ENCODE assay signal across 8 cellular contexts in genomic region chr3:136194409-136195257, GRCh38. TPM values are rescaled to one million over a fixed set of nuclear protein-coding genes. Genes with fewer than 3 reads are reported as not detected.
DNase-seq lines count a peak whose midpoint lies in the region; ATAC-seq and TF ChIP-seq lines count a peak whose summit lies in the region.

No MANE protein-coding gene starts in this region.

- H3K4me1 ChIP-seq in ascending aorta (peaks cover 3 to 35% of the 10 kb centered on the region in 2 donors), iPS-18a (ENCODE audit: control insufficient read depth, low read depth, low read length) (peaks cover 11% of the 10 kb centered on the region)

- no peaks in the 10 kb centered on the region for H3K36me3 ChIP-seq in ascending aorta
- H3K36me3 ChIP-seq in iPS-18a (ENCODE audit: control insufficient read depth, low read depth, low read length) = no peaks in the 10 kb centered on the region

- DNase-seq in NCI-H345 (lab: John Stamatoyannopoulos, UW) = peak; percentile 2
- DNase-seq in NCI-H345 treated with DMSO at 0.1 percent for 48 hours (lab: John Stamatoyannopoulos, UW; ENCODE audit: unreplicated experiment) = no peak
- peak; percentile 33 to 68 (median 62) for DNase-seq in T-helper 1 cell
- peak; percentile 14 to 65 for DNase-seq in ascending aorta (ENCODE audit: low spot score in 2 of 2)
- DNase-seq in stimulated activated CD4-positive, alpha-beta T cell treated with anti-CD3 and anti-CD28 coated beads, Interleukin-15, amount 100 ng/mL, for 24 hours = peak; percentile 79
- DNase-seq in GM10266 (ENCODE audit: extremely low spot score) = no peak

- H3K27me3 ChIP-seq in ascending aorta (no peaks in the 10 kb centered on the region), iPS-18a (ENCODE audit: control insufficient read depth, insufficient read depth, low read length) (no peaks in the 10 kb centered on the region)

- peak overlapping the region; percentile 69 to 93 for H3K4me3 ChIP-seq in ascending aorta
- H3K4me3 ChIP-seq in iPS-18a (ENCODE audit: low read length) = peak overlapping the region; percentile 85

- intact Hi-C loops in ascending aorta (cut with DNase I) = loop anchor here (5.0 to 10.0 kb wide), 3 partner anchors 117 to 820 kb away; no protein-coding TSS in a partner anchor

- H3K27ac ChIP-seq in ascending aorta (peak overlapping the region; percentile 99 to 100), iPS-18a (ENCODE audit: low read length) (peak overlapping the region; percentile 3)

- H3K9me3 ChIP-seq in ascending aorta (no peaks in the 10 kb centered on the region), iPS-18a (ENCODE audit: control insufficient read depth, low read depth, low read length) (no peaks in the 10 kb centered on the region)

- no peak for ATAC-seq in GM19397 (IDR thresholded peaks at IDR 0.05; ENCODE audit: unreplicated experiment)

- no peak for TF ChIP-seq CTCF in ascending aorta (IDR thresholded peaks at IDR 0.05)
- TF ChIP-seq CTCF in GM10266 (IDR thresholded peaks at IDR 0.05; ENCODE audit: control insufficient read depth, insufficient read depth, low read depth, missing control alignments) = no peak

- H3K9ac ChIP-seq in iPS-18a (ENCODE audit: low read length) = peak overlapping the region; percentile 93

RNA-seq across cellular contexts. Expression of gene MSL2, which starts 1.5 kb away (rescaled TPM):
- 16.5 TPM for total RNA-seq in ascending aorta

RNA-seq across cellular contexts. Expression of gene PCCB, which starts 55.5 kb away (rescaled TPM):
- total RNA-seq in ascending aorta = 114 TPM

Comparison
In these comparisons a context has a peak if more than half of its experiments do, and no peak if none do; other contexts are left out.
1. DNase-seq: peak in NCI-H345 (single experiment), T-helper 1 cell (5 of 5), ascending aorta (2 of 2) and stimulated activated CD4-positive, alpha-beta T cell treated with anti-CD3 and anti-CD28 coated beads, Interleukin-15, amount 100 ng/mL, for 24 hours (single experiment); none in NCI-H345 treated with DMSO at 0.1 percent for 48 hours (single experiment) and GM10266 (single experiment).